In genomic region chrX:53280703-53281320, GRCh38 we compare ENCODE assay signal across 1 cellular context.
TF ChIP-seq lines count a peak whose summit lies in the region.

No MANE protein-coding gene starts in this region.

TF ChIP-seq in GM23338, 12 proteins besides CTCF, POLR2A, EP300 and RAD21 (continued from another document):
- no peak for TF ChIP-seq ZNF462 (CRISPR knock-in tag; IDR thresholded peaks at IDR 0.05)
- no peak for TF ChIP-seq POLR2AphosphoS5 (IDR thresholded peaks at IDR 0.05; ENCODE audit: low read depth)
- no peak for TF ChIP-seq STAT1 (IDR thresholded peaks at IDR 0.05; ENCODE audit: unreplicated experiment)
- no peak for TF ChIP-seq EZH2 (IDR thresholded peaks at IDR 0.05; ENCODE audit: low read depth, unreplicated experiment)
- TF ChIP-seq ZNF331 (CRISPR knock-in tag; IDR thresholded peaks at IDR 0.05; ENCODE audit: low read depth) = no peak
- no peak for TF ChIP-seq CREB1 (CRISPR knock-in tag; IDR thresholded peaks at IDR 0.05; ENCODE audit: low read depth)
- TF ChIP-seq ZNF114 (CRISPR knock-in tag; IDR thresholded peaks at IDR 0.05) = no peak
- no peak for TF ChIP-seq EZH2phosphoT487 (IDR thresholded peaks at IDR 0.05; ENCODE audit: unreplicated experiment)
- TF ChIP-seq, protein P1, sequence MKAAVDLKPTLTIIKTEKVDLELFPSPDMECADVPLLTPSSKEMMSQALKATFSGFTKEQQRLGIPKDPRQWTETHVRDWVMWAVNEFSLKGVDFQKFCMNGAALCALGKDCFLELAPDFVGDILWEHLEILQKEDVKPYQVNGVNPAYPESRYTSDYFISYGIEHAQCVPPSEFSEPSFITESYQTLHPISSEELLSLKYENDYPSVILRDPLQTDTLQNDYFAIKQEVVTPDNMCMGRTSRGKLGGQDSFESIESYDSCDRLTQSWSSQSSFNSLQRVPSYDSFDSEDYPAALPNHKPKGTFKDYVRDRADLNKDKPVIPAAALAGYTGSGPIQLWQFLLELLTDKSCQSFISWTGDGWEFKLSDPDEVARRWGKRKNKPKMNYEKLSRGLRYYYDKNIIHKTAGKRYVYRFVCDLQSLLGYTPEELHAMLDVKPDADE (IDR thresholded peaks at IDR 0.05) = no peak
- no peak for TF ChIP-seq REST (IDR thresholded peaks at IDR 0.05; ENCODE audit: unreplicated experiment)
TF ChIP-seq in GM23338: peak in this region for 0.
